Comparison of ENCODE assay signal across 17 cellular contexts in genomic region chr2:191910518-191910917, GRCh38.
DNase-seq lines count a peak whose midpoint lies in the region; ATAC-seq, FAIRE-seq and TF ChIP-seq lines count a peak whose summit lies in the region.
"Had no signal": no experiment of that assay in that cellular context is flagged by ENCODE, and none has a peak within 500 bp of the region (broad histone marks: within the 10 kb centered on the region; RNA-seq: fewer than 3 reads in every experiment).

No MANE protein-coding gene starts in this region.

- peak overlapping the region; percentile 10; the same call in 1 of the 2 replicates for H2BK20ac ChIP-seq in IMR-90 (ENCODE audit: low read depth, low read length)

- peaks cover 10% of the 10 kb centered on the region for H3K4me1 Mint-ChIP-seq in astrocyte (ENCODE audit: low read depth, unreplicated experiment)
- H3K4me1 Mint-ChIP-seq: activated CD4-positive, alpha-beta T cell treated with anti-CD3 and anti-CD28 coated beads, Interleukin-2, amount 10 ng/mL, durations not matched to agents 24 days and 14 days; activated naive CD4-positive, alpha-beta T cell treated with anti-CD3 and anti-CD28 coated beads, Interleukin-2, amount 10 ng/mL, durations not matched to agents 7 days and 5 days had no signal

- H3K9ac ChIP-seq in IMR-90 (ENCODE audit: low read depth, low read length) (no peak overlapping the region), astrocyte (ENCODE audit: low read length) (no peak overlapping the region)

- H3K4ac ChIP-seq in IMR-90 (ENCODE audit: low read depth, low read length), result peak overlapping the region; percentile 1; the same call in 1 of the 2 replicates

- peaks cover 2% of the 10 kb centered on the region for H3K4me1 ChIP-seq in IMR-90 (ENCODE audit: control insufficient read depth, insufficient read depth, low read length)
- peaks cover 4% of the 10 kb centered on the region for H3K4me1 ChIP-seq in astrocyte (ENCODE audit: insufficient read depth, low read length)
- H3K4me1 ChIP-seq in adrenal gland (replicated peaks in 1 of 2), result no peaks in the 10 kb centered on the region

- no peaks in the 10 kb centered on the region for H3K79me1 ChIP-seq in IMR-90 (ENCODE audit: low read depth in 1 of 2, low read length in 2 of 2)

- peak overlapping the region; percentile 8 for H2BK5ac ChIP-seq in IMR-90 (ENCODE audit: low read depth, low read length, poor library complexity, severe bottlenecking)

- no peak overlapping the region for H2AK9ac ChIP-seq in IMR-90 (replicated peaks; ENCODE audit: low read depth, low read length, poor library complexity)

- H3K79me2 ChIP-seq in astrocyte (ENCODE audit: insufficient read depth, low read length), result no peaks in the 10 kb centered on the region

- no peaks in the 10 kb centered on the region for H3K36me3 Mint-ChIP-seq in astrocyte (ENCODE audit: low read depth, unreplicated experiment)
- H3K36me3 Mint-ChIP-seq: activated naive CD4-positive, alpha-beta T cell treated with anti-CD3 and anti-CD28 coated beads, Interleukin-2, amount 10 ng/mL, durations not matched to agents 7 days and 5 days; CD8-positive, alpha-beta T cell had no signal

- TF ChIP-seq CTCF in IMR-90 (conservative IDR thresholded peaks at IDR 0.05; ENCODE audit: low read depth, low read length) (no peak), astrocyte (IDR thresholded peaks at IDR 0.05; ENCODE audit: insufficient read depth, low read depth, low read length) (no peak), adrenal gland (IDR thresholded peaks at IDR 0.05) (no peak)

- no peak for TF ChIP-seq RAD21 in IMR-90 (IDR thresholded peaks at IDR 0.05; ENCODE audit: low read length)

- H3K36me3 ChIP-seq in IMR-90 (ENCODE audit: control insufficient read depth, insufficient read depth, low read length) (no peaks in the 10 kb centered on the region), astrocyte (ENCODE audit: insufficient read depth, low read length) (no peaks in the 10 kb centered on the region), adrenal gland (replicated peaks in 1 of 2) (no peaks in the 10 kb centered on the region)
- H3K36me3 ChIP-seq: upper lobe of left lung had no signal

- WGBS in IMR-90 (ENCODE audit: extremely low coverage in 2 of 2, insufficient read length in 1 of 2), 2 experiments, result 0% methylated on average over 1 of the region's 2 CpGs; no CpG with 5 or more reads in 1 of the 2 experiments
- 71 to 74% (median 72%) methylated on average over 2 of the region's 2 CpGs for WGBS in adrenal gland, 4 donors

- H3K27ac Mint-ChIP-seq in astrocyte (ENCODE audit: unreplicated experiment), result no peak overlapping the region
- H3K27ac Mint-ChIP-seq: activated CD4-positive, alpha-beta T cell treated with anti-CD3 and anti-CD28 coated beads, Interleukin-2, amount 10 ng/mL, durations not matched to agents 24 days and 14 days; activated naive CD4-positive, alpha-beta T cell treated with anti-CD3 and anti-CD28 coated beads, Interleukin-2, amount 10 ng/mL, durations not matched to agents 7 days and 5 days; CD8-positive, alpha-beta T cell; effector memory CD8-positive, alpha-beta T cell had no signal

- POLR2A ChIA-PET in IMR-90 (lab: Charles Lee; ENCODE audit: unreplicated experiment), result no interaction called here

- peak; percentile 94 for ATAC-seq in IMR-90 (ENCODE audit: low read depth)
- ATAC-seq: CD8-positive, alpha-beta T cell; effector memory CD8-positive, alpha-beta T cell; mucosa of descending colon had no signal

- H3K27me3 ChIP-seq in IMR-90 (ENCODE audit: control insufficient read depth, insufficient read depth, low read length) (no peaks in the 10 kb centered on the region), astrocyte (ENCODE audit: insufficient read depth, low read length) (no peaks in the 10 kb centered on the region), adrenal gland (no peaks in the 10 kb centered on the region)
- H3K27me3 ChIP-seq: upper lobe of left lung had no signal

- 0 out of 3 replicates have a peak overlapping the region, but pooled peaks have one; percentile 40 for H2BK15ac ChIP-seq in IMR-90 (ENCODE audit: low read depth, low read length)

- in situ Hi-C loops in IMR-90 (cut with MboI; ENCODE audit: low sequenced_read_pairs), result no loop called here

- H3K4me2 ChIP-seq in IMR-90 (ENCODE audit: low read depth, low read length) (peak overlapping the region; percentile 28; the same call in 1 of the 2 replicates), astrocyte (ENCODE audit: low read length) (peak overlapping the region; percentile 42)

- dilution Hi-C loops in IMR-90 (cut with HindIII; ENCODE audit: low sequenced_read_pairs, unreplicated experiment), result no loop called here

- H2AK5ac ChIP-seq in IMR-90 (ENCODE audit: low read depth, low read length), result no peak overlapping the region; the same call in 1 of the 2 replicates

- H3K4me3 ChIP-seq in IMR-90 (ENCODE audit: insufficient read depth, low read depth, low read length) (no peak overlapping the region), astrocyte (ENCODE audit: insufficient read depth, low read depth, low read length) (no peak overlapping the region), adrenal gland (no peak overlapping the region)
- H3K4me3 ChIP-seq: mucosa of descending colon, upper lobe of left lung had no signal

- H2BK120ac ChIP-seq in IMR-90 (ENCODE audit: low read depth, low read length), result peak overlapping the region; percentile 31; the same call in 1 of the 2 replicates

- BruUV-seq in IMR-90 (replicated peaks; lab: Mats Ljungman, UMichigan), result no TSS peak

- H3K23ac ChIP-seq in IMR-90 (ENCODE audit: low read depth, low read length), result no peak overlapping the region

- no peaks in the 10 kb centered on the region for H4K20me1 ChIP-seq in IMR-90 (ENCODE audit: insufficient read depth, low read length)
- no peaks in the 10 kb centered on the region for H4K20me1 ChIP-seq in astrocyte (ENCODE audit: insufficient read depth, low read length)

- H2AFZ ChIP-seq in IMR-90 (replicated peaks; ENCODE audit: low read length, poor library complexity) (no peak overlapping the region), astrocyte (ENCODE audit: low read depth, low read length) (no peak overlapping the region)

- TF ChIP-seq POLR2A in IMR-90 (IDR thresholded peaks at IDR 0.05; ENCODE audit: low read depth, low read length) (no peak), GM12892 (IDR thresholded peaks at IDR 0.05; ENCODE audit: low read depth, low read length) (no peak), adrenal gland (IDR thresholded peaks at IDR 0.05) (no peak)

- peak overlapping the region; percentile 20; the same call in 1 of the 2 replicates for H3K18ac ChIP-seq in IMR-90 (ENCODE audit: low read depth, low read length)

- H3K4me3 Mint-ChIP-seq in astrocyte (ENCODE audit: unreplicated experiment), result no peak overlapping the region
- H3K4me3 Mint-ChIP-seq: activated CD4-positive, alpha-beta T cell treated with anti-CD3 and anti-CD28 coated beads, Interleukin-2, amount 10 ng/mL, durations not matched to agents 24 days and 14 days; activated naive CD4-positive, alpha-beta T cell treated with anti-CD3 and anti-CD28 coated beads, Interleukin-2, amount 10 ng/mL, durations not matched to agents 7 days and 5 days; CD8-positive, alpha-beta T cell; effector memory CD8-positive, alpha-beta T cell had no signal

- H3K9me1 ChIP-seq in IMR-90 (ENCODE audit: insufficient read depth, low read length), result no peaks in the 10 kb centered on the region

- DNase-seq in CD1c-positive myeloid dendritic cell (ENCODE audit: extremely low spot score) (peak; percentile 2), IMR-90 (peak; percentile 92), astrocyte (ENCODE audit: low read depth) (peak; percentile 89), iris pigment epithelial cell (ENCODE audit: low read depth) (peak; percentile 87), GM12892 (ENCODE audit: insufficient read length) (no peak), SKM-1 (lab: John Stamatoyannopoulos, UW; ENCODE audit: unreplicated experiment) (no peak), adrenal gland (no peak), NCI-H2107 treated with DMSO at 0.1 percent for 48 hours (lab: John Stamatoyannopoulos, UW; ENCODE audit: unreplicated experiment) (no peak)
- DNase-seq: activated CD4-positive, alpha-beta T cell treated with anti-CD3 and anti-CD28 coated beads, Interleukin-2, amount 10 ng/mL, durations not matched to agents 24 days and 14 days; activated naive CD4-positive, alpha-beta T cell treated with anti-CD3 and anti-CD28 coated beads, Interleukin-2, amount 10 ng/mL, durations not matched to agents 7 days and 5 days; CD8-positive, alpha-beta T cell; effector memory CD8-positive, alpha-beta T cell; mucosa of descending colon; NCI-H345; Right ventricle myocardium superior; upper lobe of left lung had no signal

- H4K8ac ChIP-seq in IMR-90 (ENCODE audit: low read depth in 2 of 2, low read length in 2 of 2), result 0 out of 4 replicates have a peak overlapping the region, but pooled peaks of 1 of the 2 experiments have one; percentile 1

- intact Hi-C loops in IMR-90 (cut with micrococcal nuclease), result no loop called here
- intact Hi-C loops in adrenal gland (cut with DNase I), result no loop called here

- H3K9me3 Mint-ChIP-seq in astrocyte (ENCODE audit: unreplicated experiment), result no peaks in the 10 kb centered on the region
- H3K9me3 Mint-ChIP-seq: activated CD4-positive, alpha-beta T cell treated with anti-CD3 and anti-CD28 coated beads, Interleukin-2, amount 10 ng/mL, durations not matched to agents 24 days and 14 days; activated naive CD4-positive, alpha-beta T cell treated with anti-CD3 and anti-CD28 coated beads, Interleukin-2, amount 10 ng/mL, durations not matched to agents 7 days and 5 days; CD8-positive, alpha-beta T cell; effector memory CD8-positive, alpha-beta T cell had no signal

- H3K27me3 Mint-ChIP-seq in astrocyte (ENCODE audit: low read depth, unreplicated experiment), result no peaks in the 10 kb centered on the region
- H3K27me3 Mint-ChIP-seq: activated CD4-positive, alpha-beta T cell treated with anti-CD3 and anti-CD28 coated beads, Interleukin-2, amount 10 ng/mL, durations not matched to agents 24 days and 14 days; activated naive CD4-positive, alpha-beta T cell treated with anti-CD3 and anti-CD28 coated beads, Interleukin-2, amount 10 ng/mL, durations not matched to agents 7 days and 5 days; effector memory CD8-positive, alpha-beta T cell had no signal

- no peak overlapping the region for H3K56ac ChIP-seq in IMR-90 (ENCODE audit: extremely low read depth, insufficient read depth, low read length)

- H4K91ac ChIP-seq in IMR-90 (ENCODE audit: insufficient read depth, low read depth, low read length), result peak overlapping the region; percentile 9; the same call in 1 of the 2 replicates

- CTCF ChIA-PET in IMR-90 (lab: Yijun Ruan, JAX), result no interaction called here

- FAIRE-seq in astrocyte (lab: Jason Lieb, UNC) (peak; percentile 72), GM12892 (lab: Jason Lieb, UNC) (no peak)
- FAIRE-seq: GM19239 had no signal

- H3K27ac ChIP-seq in IMR-90 (ENCODE audit: insufficient read depth, low read length) (no peak overlapping the region), astrocyte (ENCODE audit: low read depth, low read length) (peak overlapping the region; percentile 49), adrenal gland (no peak overlapping the region)
- H3K27ac ChIP-seq: upper lobe of left lung had no signal

- H4K5ac ChIP-seq in IMR-90 (ENCODE audit: low read depth, low read length), result no peak overlapping the region

- H3K9me3 ChIP-seq in IMR-90 (ENCODE audit: control insufficient read depth, insufficient read depth, low read length) (no peaks in the 10 kb centered on the region), astrocyte (ENCODE audit: insufficient read depth, low read depth, low read length) (no peaks in the 10 kb centered on the region), adrenal gland (replicated peaks in 1 of 3) (no peaks in the 10 kb centered on the region)
- H3K9me3 ChIP-seq: mucosa of descending colon, upper lobe of left lung had no signal

- H3K14ac ChIP-seq in IMR-90 (replicated peaks; ENCODE audit: low read depth, low read length), result no peak overlapping the region

Comparison
In these comparisons a context has a peak if more than half of its experiments do, and no peak if none do; other contexts are left out.
1. DNase-seq: peak in CD1c-positive myeloid dendritic cell (single experiment), IMR-90 (single experiment), astrocyte (single experiment) and iris pigment epithelial cell (single experiment); none in GM12892 (single experiment), SKM-1 (single experiment), adrenal gland (0 of 7) and NCI-H2107 treated with DMSO at 0.1 percent for 48 hours (single experiment).